8 cellular contexts compared by ENCODE assay signal in the genomic region with DNA sequence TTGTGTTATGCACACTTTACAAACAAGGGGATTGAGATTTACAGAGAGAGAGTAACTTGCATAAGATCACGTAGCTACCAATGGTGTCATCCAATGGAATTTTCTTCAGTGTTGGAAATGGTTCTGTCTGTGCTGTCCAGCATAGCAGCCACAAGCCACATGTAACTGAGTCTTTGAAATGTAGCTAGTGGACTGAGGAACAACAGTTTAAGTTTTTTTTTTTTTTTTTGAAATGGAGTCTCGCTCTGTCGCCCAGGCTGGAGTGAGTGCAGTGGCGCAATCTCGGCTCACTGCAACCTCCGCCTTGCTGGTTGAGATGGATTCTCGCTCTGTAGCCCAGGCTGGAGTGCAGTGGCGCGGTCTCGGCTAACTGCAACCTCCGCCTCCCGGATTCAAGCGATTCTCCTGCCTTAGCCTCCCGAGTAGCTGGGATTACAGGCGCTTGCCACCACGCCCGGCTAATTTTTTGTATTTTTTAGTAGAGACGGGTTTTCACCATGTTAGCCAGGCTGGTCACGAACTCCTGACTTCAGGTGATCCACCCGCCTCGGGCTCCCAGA. TPM values are rescaled to one million over a fixed set of nuclear protein-coding genes. Genes with fewer than 3 reads are reported as not detected.
DNase-seq lines count a peak whose midpoint lies in the region; ATAC-seq and TF ChIP-seq lines count a peak whose summit lies in the region.
"Not testable (repeated sequence)": the region's sequence is repeated elsewhere in the genome, so short reads cannot be mapped to it uniquely, and the experiment has no call there.

No MANE protein-coding gene starts in this region.

- peak overlapping the region in 3 of 5 experiments; percentile 62 to 98 (median 98) for H3K27ac Mint-ChIP-seq in brain
- peak overlapping the region; percentile 97 for H3K27ac Mint-ChIP-seq in osteocyte (ENCODE audit: unreplicated experiment)

- not testable (repeated sequence) for H3K27me3 Mint-ChIP-seq in brain; osteocyte (ENCODE audit: unreplicated experiment)

- peaks cover 10% of the 10 kb centered on the region for H3K36me3 Mint-ChIP-seq in brain
- not testable (repeated sequence) for H3K36me3 Mint-ChIP-seq in osteocyte (ENCODE audit: unreplicated experiment)

- peak overlapping the region; percentile 94 for H3K27ac ChIP-seq in HL-60 (replicated peaks)
- H3K27ac ChIP-seq in SJCRH30 = peak overlapping the region; percentile 95; the same call in 1 of the 2 replicates
- H3K27ac ChIP-seq in left lung = peak overlapping the region; percentile 49 to 98
- H3K27ac ChIP-seq in tibial artery = peak overlapping the region; percentile 97 to 100

- not testable (repeated sequence) for ATAC-seq in left lung

- not testable (repeated sequence) for H3K27me3 ChIP-seq in HL-60 (ENCODE audit: insufficient read depth, poor library complexity, severe bottlenecking); SJCRH30; left lung; tibial artery

- peaks cover 75% of the 10 kb centered on the region for H3K4me1 Mint-ChIP-seq in brain
- peaks cover 63% of the 10 kb centered on the region for H3K4me1 Mint-ChIP-seq in osteocyte (ENCODE audit: unreplicated experiment)

- TF ChIP-seq CTCF in HL-60 (IDR thresholded peaks at IDR 0.05; ENCODE audit: insufficient read depth, low read length); brain (conservative IDR thresholded peaks at IDR 0.05); left lung (IDR thresholded peaks at IDR 0.05); osteocyte (IDR thresholded peaks at IDR 0.05); tibial artery (IDR thresholded peaks at IDR 0.05): not testable (repeated sequence)

- DNase-seq in AML-193 (lab: John Stamatoyannopoulos, UW) (peak; percentile 51 to 62), HL-60 (ENCODE audit: low read depth in 1 of 2, low spot score in 1 of 2) (peak in 1 of 2 experiments; percentile 80), fibroblast of peridontal ligament (ENCODE audit: extremely low read depth) (peak; percentile 67), left lung (peak; percentile 49 to 86)
- DNase-seq in SJCRH30; osteocyte (ENCODE audit: extremely low spot score, unreplicated experiment); tibial artery: not testable (repeated sequence)

- H3K9me3 Mint-ChIP-seq in brain; osteocyte (ENCODE audit: unreplicated experiment): not testable (repeated sequence)

- H3K36me3 ChIP-seq in SJCRH30 = peaks cover 30% of the 10 kb centered on the region
- not testable (repeated sequence) for H3K36me3 ChIP-seq in left lung, tibial artery

- not testable (repeated sequence) for H3K4me1 ChIP-seq in SJCRH30
- H3K4me1 ChIP-seq in left lung = peaks cover 13 to 74% of the 10 kb centered on the region in 2 donors
- H3K4me1 ChIP-seq in tibial artery = peaks cover 0 to 70% (median 23%) of the 10 kb centered on the region in 4 donors

- intact Hi-C loops in left lung (cut with DNase I) = loop anchor here in 1 of 2 donors (5.0 kb wide), 1 partner anchor 85 kb away; no protein-coding TSS in a partner anchor
- intact Hi-C loops in tibial artery (cut with DNase I; ENCODE audit: low total_unique reads) = loop anchor here (5.0 kb wide), 1 partner anchor 290 kb away; no protein-coding TSS in a partner anchor

- not testable (repeated sequence) for H3K9me3 ChIP-seq in SJCRH30 (replicated peaks); left lung; tibial artery

- H3K4me3 ChIP-seq in HL-60 (replicated peaks; ENCODE audit: insufficient read depth, low read length) (peak overlapping the region; percentile 79), SJCRH30 (peak overlapping the region; percentile 88), left lung (peak overlapping the region in 1 of 2 donors; percentile 99), tibial artery (peak overlapping the region; percentile 70 to 81)

- H3K4me3 Mint-ChIP-seq in brain = peak overlapping the region; percentile 89 to 98 (median 95)
- peak overlapping the region; percentile 88 for H3K4me3 Mint-ChIP-seq in osteocyte (ENCODE audit: unreplicated experiment)

RNA-seq across cellular contexts. Expression of gene FNDC3B, which starts 3.3 kb away (rescaled TPM):
- 57.2 and 62.3 TPM in 2 replicates for total RNA-seq in SJCRH30 (2014; rRNA removed; shearing (Covaris generic))
- 2.7 TPM for polyA plus RNA-seq in brain (ENCODE audit: insufficient read depth, low read depth, low replicate concordance)
- total RNA-seq in left lung (100 to 1,000 TPM; 182 to 185 TPM), osteocyte (224 and 240 TPM in 2 replicates)
